Comparison of ENCODE assay signal across 1 cellular context in the genomic region with DNA sequence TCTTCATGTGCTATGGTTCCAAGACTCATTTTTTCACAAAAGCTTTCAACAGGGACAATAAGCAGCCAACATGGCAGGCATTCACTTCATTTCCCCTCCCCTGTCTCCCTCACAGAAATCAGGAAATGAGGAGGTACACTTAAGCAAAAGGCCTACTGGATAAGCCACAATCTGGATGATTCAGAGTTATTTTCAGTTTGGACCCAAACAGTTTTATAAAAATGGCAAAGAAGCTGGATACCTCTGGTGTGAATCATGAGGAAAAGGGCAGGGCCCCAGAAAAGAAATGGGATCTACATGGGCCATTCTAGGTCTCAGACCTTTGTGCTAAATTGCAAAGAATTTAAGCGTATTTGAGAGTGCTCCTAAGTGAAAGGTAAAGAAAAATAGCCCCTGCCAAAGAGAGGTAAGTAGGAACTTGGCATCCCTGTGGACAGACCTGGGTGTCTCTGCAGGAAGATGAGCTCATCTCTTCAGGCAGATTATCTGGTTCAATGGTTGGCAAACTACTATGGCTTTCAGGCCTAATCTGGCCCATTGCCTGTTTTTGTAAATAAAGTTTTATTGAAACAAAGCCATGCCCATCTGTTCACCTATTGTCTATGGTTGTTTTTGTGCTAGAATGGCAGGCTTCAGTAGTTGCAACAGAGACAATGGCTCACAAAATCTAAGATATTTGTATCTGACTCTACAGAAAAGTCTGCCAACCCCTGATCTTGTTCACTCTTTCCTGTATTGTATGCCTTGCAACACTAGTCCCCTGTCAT.
TF ChIP-seq lines count a peak whose summit lies in the region.

No MANE protein-coding gene starts in this region.

TF ChIP-seq in GM12878, 131 proteins besides CTCF, POLR2A, EP300 and RAD21 (continued from another document):
- TF ChIP-seq, protein P1, sequence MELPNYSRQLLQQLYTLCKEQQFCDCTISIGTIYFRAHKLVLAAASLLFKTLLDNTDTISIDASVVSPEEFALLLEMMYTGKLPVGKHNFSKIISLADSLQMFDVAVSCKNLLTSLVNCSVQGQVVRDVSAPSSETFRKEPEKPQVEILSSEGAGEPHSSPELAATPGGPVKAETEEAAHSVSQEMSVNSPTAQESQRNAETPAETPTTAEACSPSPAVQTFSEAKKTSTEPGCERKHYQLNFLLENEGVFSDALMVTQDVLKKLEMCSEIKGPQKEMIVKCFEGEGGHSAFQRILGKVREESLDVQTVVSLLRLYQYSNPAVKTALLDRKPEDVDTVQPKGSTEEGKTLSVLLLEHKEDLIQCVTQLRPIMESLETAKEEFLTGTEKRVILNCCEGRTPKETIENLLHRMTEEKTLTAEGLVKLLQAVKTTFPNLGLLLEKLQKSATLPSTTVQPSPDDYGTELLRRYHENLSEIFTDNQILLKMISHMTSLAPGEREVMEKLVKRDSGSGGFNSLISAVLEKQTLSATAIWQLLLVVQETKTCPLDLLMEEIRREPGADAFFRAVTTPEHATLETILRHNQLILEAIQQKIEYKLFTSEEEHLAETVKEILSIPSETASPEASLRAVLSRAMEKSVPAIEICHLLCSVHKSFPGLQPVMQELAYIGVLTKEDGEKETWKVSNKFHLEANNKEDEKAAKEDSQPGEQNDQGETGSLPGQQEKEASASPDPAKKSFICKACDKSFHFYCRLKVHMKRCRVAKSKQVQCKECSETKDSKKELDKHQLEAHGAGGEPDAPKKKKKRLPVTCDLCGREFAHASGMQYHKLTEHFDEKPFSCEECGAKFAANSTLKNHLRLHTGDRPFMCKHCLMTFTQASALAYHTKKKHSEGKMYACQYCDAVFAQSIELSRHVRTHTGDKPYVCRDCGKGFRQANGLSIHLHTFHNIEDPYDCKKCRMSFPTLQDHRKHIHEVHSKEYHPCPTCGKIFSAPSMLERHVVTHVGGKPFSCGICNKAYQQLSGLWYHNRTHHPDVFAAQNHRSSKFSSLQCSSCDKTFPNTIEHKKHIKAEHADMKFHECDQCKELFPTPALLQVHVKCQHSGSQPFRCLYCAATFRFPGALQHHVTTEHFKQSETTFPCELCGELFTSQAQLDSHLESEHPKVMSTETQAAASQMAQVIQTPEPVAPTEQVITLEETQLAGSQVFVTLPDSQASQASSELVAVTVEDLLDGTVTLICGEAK (IDR thresholded peaks at IDR 0.05; ENCODE audit: borderline replicate concordance) = peak; percentile 59; the same call in 1 of the 2 replicates
- TF ChIP-seq RELA (IDR thresholded peaks at IDR 0.05; ENCODE audit: borderline replicate concordance, partially characterized antibody) (no peak), LARP7 (IDR thresholded peaks at IDR 0.05) (no peak)
- TF ChIP-seq, protein P2, sequence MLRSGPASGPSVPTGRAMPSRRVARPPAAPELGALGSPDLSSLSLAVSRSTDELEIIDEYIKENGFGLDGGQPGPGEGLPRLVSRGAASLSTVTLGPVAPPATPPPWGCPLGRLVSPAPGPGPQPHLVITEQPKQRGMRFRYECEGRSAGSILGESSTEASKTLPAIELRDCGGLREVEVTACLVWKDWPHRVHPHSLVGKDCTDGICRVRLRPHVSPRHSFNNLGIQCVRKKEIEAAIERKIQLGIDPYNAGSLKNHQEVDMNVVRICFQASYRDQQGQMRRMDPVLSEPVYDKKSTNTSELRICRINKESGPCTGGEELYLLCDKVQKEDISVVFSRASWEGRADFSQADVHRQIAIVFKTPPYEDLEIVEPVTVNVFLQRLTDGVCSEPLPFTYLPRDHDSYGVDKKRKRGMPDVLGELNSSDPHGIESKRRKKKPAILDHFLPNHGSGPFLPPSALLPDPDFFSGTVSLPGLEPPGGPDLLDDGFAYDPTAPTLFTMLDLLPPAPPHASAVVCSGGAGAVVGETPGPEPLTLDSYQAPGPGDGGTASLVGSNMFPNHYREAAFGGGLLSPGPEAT (IDR thresholded peaks at IDR 0.05; ENCODE audit: low read depth) = no peak
- TF ChIP-seq, protein P3, sequence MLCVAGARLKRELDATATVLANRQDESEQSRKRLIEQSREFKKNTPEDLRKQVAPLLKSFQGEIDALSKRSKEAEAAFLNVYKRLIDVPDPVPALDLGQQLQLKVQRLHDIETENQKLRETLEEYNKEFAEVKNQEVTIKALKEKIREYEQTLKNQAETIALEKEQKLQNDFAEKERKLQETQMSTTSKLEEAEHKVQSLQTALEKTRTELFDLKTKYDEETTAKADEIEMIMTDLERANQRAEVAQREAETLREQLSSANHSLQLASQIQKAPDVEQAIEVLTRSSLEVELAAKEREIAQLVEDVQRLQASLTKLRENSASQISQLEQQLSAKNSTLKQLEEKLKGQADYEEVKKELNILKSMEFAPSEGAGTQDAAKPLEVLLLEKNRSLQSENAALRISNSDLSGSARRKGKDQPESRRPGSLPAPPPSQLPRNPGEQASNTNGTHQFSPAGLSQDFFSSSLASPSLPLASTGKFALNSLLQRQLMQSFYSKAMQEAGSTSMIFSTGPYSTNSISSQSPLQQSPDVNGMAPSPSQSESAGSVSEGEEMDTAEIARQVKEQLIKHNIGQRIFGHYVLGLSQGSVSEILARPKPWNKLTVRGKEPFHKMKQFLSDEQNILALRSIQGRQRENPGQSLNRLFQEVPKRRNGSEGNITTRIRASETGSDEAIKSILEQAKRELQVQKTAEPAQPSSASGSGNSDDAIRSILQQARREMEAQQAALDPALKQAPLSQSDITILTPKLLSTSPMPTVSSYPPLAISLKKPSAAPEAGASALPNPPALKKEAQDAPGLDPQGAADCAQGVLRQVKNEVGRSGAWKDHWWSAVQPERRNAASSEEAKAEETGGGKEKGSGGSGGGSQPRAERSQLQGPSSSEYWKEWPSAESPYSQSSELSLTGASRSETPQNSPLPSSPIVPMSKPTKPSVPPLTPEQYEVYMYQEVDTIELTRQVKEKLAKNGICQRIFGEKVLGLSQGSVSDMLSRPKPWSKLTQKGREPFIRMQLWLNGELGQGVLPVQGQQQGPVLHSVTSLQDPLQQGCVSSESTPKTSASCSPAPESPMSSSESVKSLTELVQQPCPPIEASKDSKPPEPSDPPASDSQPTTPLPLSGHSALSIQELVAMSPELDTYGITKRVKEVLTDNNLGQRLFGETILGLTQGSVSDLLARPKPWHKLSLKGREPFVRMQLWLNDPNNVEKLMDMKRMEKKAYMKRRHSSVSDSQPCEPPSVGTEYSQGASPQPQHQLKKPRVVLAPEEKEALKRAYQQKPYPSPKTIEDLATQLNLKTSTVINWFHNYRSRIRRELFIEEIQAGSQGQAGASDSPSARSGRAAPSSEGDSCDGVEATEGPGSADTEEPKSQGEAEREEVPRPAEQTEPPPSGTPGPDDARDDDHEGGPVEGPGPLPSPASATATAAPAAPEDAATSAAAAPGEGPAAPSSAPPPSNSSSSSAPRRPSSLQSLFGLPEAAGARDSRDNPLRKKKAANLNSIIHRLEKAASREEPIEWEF (IDR thresholded peaks at IDR 0.05; ENCODE audit: insufficient replicate concordance, low read depth, low read length) = no peak
